In genomic region chr15:73558529-73558928, GRCh38 we compare ENCODE assay signal across 22 cellular contexts.
DNase-seq lines count a peak whose midpoint lies in the region; ATAC-seq, FAIRE-seq and TF ChIP-seq lines count a peak whose summit lies in the region.
"Had no signal": no experiment of that assay in that cellular context is flagged by ENCODE, and none has a peak within 500 bp of the region (broad histone marks: within the 10 kb centered on the region; RNA-seq: fewer than 3 reads in every experiment).

No MANE protein-coding gene starts in this region.

- no peaks in the 10 kb centered on the region for H3K9me3 ChIP-seq in A549
- no peaks in the 10 kb centered on the region for H3K9me3 ChIP-seq in GM23248 (ENCODE audit: low read depth)
- no peaks in the 10 kb centered on the region for H3K9me3 ChIP-seq in osteoblast (ENCODE audit: low read depth, low read length)
- H3K9me3 ChIP-seq: HAP-1 had no signal

- CTCF ChIA-PET in A549 (lab: Yijun Ruan, JAX): interaction anchor here (1.0 to 13.8 kb wide), 4 partner anchors 78 to 286 kb away, joined by 3 to 211 read pairs (median 31); partner anchors contain the start of gene NPTN

- POLR2A ChIA-PET in A549 (lab: Yijun Ruan, JAX): no interaction called here

- H3K9me2 ChIP-seq in GM23248 (ENCODE audit: insufficient read depth): no peaks in the 10 kb centered on the region

- in situ Hi-C loops in GM23248 (cut with MboI): no loop called here

- H3K4me2 ChIP-seq in A549 (no peak overlapping the region), GM23248 (ENCODE audit: unreplicated experiment) (no peak overlapping the region), osteoblast (ENCODE audit: insufficient read depth, low read length) (no peak overlapping the region)

- H3K36me3 ChIP-seq in GM23248 (ENCODE audit: low read depth) (peaks cover 64% of the 10 kb centered on the region), bronchial epithelial cell (ENCODE audit: control insufficient read depth, insufficient read depth, low read length) (peaks cover 13% of the 10 kb centered on the region), osteoblast (ENCODE audit: insufficient read depth, low read length) (peaks cover 70% of the 10 kb centered on the region)

- TF ChIP-seq RAD21 in A549 (conservative IDR thresholded peaks at IDR 0.05 in 1 of 2, IDR thresholded peaks at IDR 0.05 in 1 of 2): no peak

- H3F3A ChIP-seq in GM23248 (ENCODE audit: insufficient read depth): peaks cover 10% of the 10 kb centered on the region

- H2AFZ ChIP-seq in GM23248 (no peak overlapping the region), osteoblast (ENCODE audit: low read length) (no peak overlapping the region)

- FAIRE-seq in A549 (lab: Jason Lieb, UNC): peak; percentile 39
- no peak for FAIRE-seq in bronchial epithelial cell (lab: Jason Lieb, UNC)
- FAIRE-seq: A204.1, D721Med, GM12878, GM19239, H54 had no signal

- no peaks in the 10 kb centered on the region; the same call in 1 of the 2 replicates for H3K79me2 ChIP-seq in GM23248 (ENCODE audit: insufficient read depth)
- H3K79me2 ChIP-seq in osteoblast (ENCODE audit: insufficient read depth, low read length): peaks cover 3% of the 10 kb centered on the region

- H3K9ac ChIP-seq in GM23248: no peak overlapping the region

- H3K27ac ChIP-seq in A549 (no peak overlapping the region), GM23248 (no peak overlapping the region), osteoblast (ENCODE audit: low read depth, low read length) (no peak overlapping the region)
- H3K27ac ChIP-seq: 22Rv1 had no signal

- no peak for ATAC-seq in A549
- ATAC-seq: GM12878 had no signal

- TF ChIP-seq EP300 in A549 (IDR thresholded peaks at IDR 0.05): no peak

- DNase-seq in A549 (ENCODE audit: low read depth in 1 of 2, low spot score in 1 of 2) (no peak), GM23248 (peak; percentile 16), bronchial epithelial cell (ENCODE audit: low read depth) (peak; percentile 27), renal cortical epithelial cell (ENCODE audit: low read depth) (peak; percentile 25), osteoblast (ENCODE audit: insufficient read length, low spot score, missing footprints) (no peak), NCI-H82 (lab: John Stamatoyannopoulos, UW) (no peak)
- DNase-seq in activated effector memory CD4-positive, alpha-beta T cell treated with anti-CD3 and anti-CD28 coated beads, Interleukin-2, amount 50 U/mL, for 16 hours: no peak
- DNase-seq: CD4-positive, alpha-beta T cell; CD8-positive, alpha-beta memory T cell; DMS 273 treated with DMSO at 0.1 percent for 48 hours; DMS79; EL; GDM1; GOT3; HFFc6 had no signal

- H4K20me1 ChIP-seq in GM23248 (ENCODE audit: insufficient read depth) (no peaks in the 10 kb centered on the region; the same call in 1 of the 2 replicates), osteoblast (ENCODE audit: insufficient read depth, low read length) (peaks cover 10% of the 10 kb centered on the region)

- no peak for TF ChIP-seq CTCF in A549 (IDR thresholded peaks at IDR 0.05)
- TF ChIP-seq CTCF in bronchial epithelial cell (IDR thresholded peaks at IDR 0.05; ENCODE audit: insufficient read depth, low read length, severe bottlenecking): no peak
- no peak for TF ChIP-seq CTCF in osteoblast (IDR thresholded peaks at IDR 0.05; ENCODE audit: extremely low read depth, low read depth, low read length)

- WGBS in A549 (ENCODE audit: missing lambda C conversion rate): 83% methylated on average over 1 of the region's 1 CpG
- 43 to 59% methylated on average over 1 of the region's 1 CpG for WGBS in GM23248 (ENCODE audit: low coverage in 1 of 2, low lambda C conversion rate in 2 of 2, missing lambda C conversion rate in 2 of 2), 2 experiments

- TF ChIP-seq POLR2A in A549 (IDR thresholded peaks at IDR 0.05; ENCODE audit: low read length): no peak

- H3K27me3 ChIP-seq in GM23248 (replicated peaks; ENCODE audit: insufficient read depth) (no peaks in the 10 kb centered on the region), bronchial epithelial cell (ENCODE audit: control insufficient read depth, insufficient read depth, low read length) (no peaks in the 10 kb centered on the region), osteoblast (ENCODE audit: insufficient read depth, low read length) (no peaks in the 10 kb centered on the region)

- H3K4me1 ChIP-seq in A549 (no peaks in the 10 kb centered on the region), GM23248 (ENCODE audit: insufficient read depth) (no peaks in the 10 kb centered on the region), osteoblast (ENCODE audit: insufficient read depth, low read length) (no peaks in the 10 kb centered on the region)
- H3K4me1 ChIP-seq: HAP-1 had no signal

- H3K4me3 ChIP-seq in A549 (no peak overlapping the region), GM23248 (no peak overlapping the region), bronchial epithelial cell (ENCODE audit: low read depth, low read length) (no peak overlapping the region), osteoblast (ENCODE audit: insufficient read depth, low read length) (no peak overlapping the region)
- H3K4me3 ChIP-seq: GM12878, HAP-1 had no signal

TF ChIP-seq in A549, 52 proteins besides CTCF, POLR2A, EP300 and RAD21:
- TF ChIP-seq CHD2 (IDR thresholded peaks at IDR 0.05; ENCODE audit: low read length, partially characterized antibody) (no peak), FOSL2 (IDR thresholded peaks at IDR 0.05) (no peak), FOSL2 (CRISPR knock-in tag; IDR thresholded peaks at IDR 0.05) (no peak), PBX3 (IDR thresholded peaks at IDR 0.05) (no peak), MAZ (IDR thresholded peaks at IDR 0.05; ENCODE audit: borderline replicate concordance, low read depth, low read length) (no peak), HOXB13 (CRISPR knock-in tag; IDR thresholded peaks at IDR 0.05; ENCODE audit: low read depth) (no peak), TFCP2L1 (CRISPR knock-in tag; IDR thresholded peaks at IDR 0.05) (no peak), ATOH8 (CRISPR knock-in tag; IDR thresholded peaks at IDR 0.05; ENCODE audit: low read depth) (no peak), HDAC2 (IDR thresholded peaks at IDR 0.05) (no peak), RARB (CRISPR knock-in tag; IDR thresholded peaks at IDR 0.05) (no peak), POLR2AphosphoS2 (conservative IDR thresholded peaks at IDR 0.05; ENCODE audit: low read length) (no peak), SMC3 (IDR thresholded peaks at IDR 0.05) (no peak), ZNF302 (CRISPR knock-in tag; IDR thresholded peaks at IDR 0.05) (no peak)
- TF ChIP-seq, protein P1, sequence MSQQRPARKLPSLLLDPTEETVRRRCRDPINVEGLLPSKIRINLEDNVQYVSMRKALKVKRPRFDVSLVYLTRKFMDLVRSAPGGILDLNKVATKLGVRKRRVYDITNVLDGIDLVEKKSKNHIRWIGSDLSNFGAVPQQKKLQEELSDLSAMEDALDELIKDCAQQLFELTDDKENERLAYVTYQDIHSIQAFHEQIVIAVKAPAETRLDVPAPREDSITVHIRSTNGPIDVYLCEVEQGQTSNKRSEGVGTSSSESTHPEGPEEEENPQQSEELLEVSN (IDR thresholded peaks at IDR 0.05; ENCODE audit: borderline replicate concordance, low read depth): no peak
- TF ChIP-seq, protein P2, sequence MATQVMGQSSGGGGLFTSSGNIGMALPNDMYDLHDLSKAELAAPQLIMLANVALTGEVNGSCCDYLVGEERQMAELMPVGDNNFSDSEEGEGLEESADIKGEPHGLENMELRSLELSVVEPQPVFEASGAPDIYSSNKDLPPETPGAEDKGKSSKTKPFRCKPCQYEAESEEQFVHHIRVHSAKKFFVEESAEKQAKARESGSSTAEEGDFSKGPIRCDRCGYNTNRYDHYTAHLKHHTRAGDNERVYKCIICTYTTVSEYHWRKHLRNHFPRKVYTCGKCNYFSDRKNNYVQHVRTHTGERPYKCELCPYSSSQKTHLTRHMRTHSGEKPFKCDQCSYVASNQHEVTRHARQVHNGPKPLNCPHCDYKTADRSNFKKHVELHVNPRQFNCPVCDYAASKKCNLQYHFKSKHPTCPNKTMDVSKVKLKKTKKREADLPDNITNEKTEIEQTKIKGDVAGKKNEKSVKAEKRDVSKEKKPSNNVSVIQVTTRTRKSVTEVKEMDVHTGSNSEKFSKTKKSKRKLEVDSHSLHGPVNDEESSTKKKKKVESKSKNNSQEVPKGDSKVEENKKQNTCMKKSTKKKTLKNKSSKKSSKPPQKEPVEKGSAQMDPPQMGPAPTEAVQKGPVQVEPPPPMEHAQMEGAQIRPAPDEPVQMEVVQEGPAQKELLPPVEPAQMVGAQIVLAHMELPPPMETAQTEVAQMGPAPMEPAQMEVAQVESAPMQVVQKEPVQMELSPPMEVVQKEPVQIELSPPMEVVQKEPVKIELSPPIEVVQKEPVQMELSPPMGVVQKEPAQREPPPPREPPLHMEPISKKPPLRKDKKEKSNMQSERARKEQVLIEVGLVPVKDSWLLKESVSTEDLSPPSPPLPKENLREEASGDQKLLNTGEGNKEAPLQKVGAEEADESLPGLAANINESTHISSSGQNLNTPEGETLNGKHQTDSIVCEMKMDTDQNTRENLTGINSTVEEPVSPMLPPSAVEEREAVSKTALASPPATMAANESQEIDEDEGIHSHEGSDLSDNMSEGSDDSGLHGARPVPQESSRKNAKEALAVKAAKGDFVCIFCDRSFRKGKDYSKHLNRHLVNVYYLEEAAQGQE (IDR thresholded peaks at IDR 0.05): no peak

Comparison
In these comparisons a context has a peak if more than half of its experiments do, and no peak if none do; other contexts are left out.
1. DNase-seq: peak in GM23248 (single experiment), bronchial epithelial cell (single experiment) and renal cortical epithelial cell (single experiment); none in A549 (0 of 2), osteoblast (single experiment), NCI-H82 (single experiment) and activated effector memory CD4-positive, alpha-beta T cell treated with anti-CD3 and anti-CD28 coated beads, Interleukin-2, amount 50 U/mL, for 16 hours (single experiment).